Comparison of ENCODE assay signal across 1 cellular context in genomic region chr2:240298803-240299709, GRCh38.
TF ChIP-seq lines count a peak whose summit lies in the region.

No MANE protein-coding gene starts in this region.

TF ChIP-seq in IMR-90, 13 proteins besides CTCF, POLR2A, EP300 and RAD21 (continued from another document):
- TF ChIP-seq USF2 (IDR thresholded peaks at IDR 0.05; ENCODE audit: low read depth, low read length) (no peak), FOS (IDR thresholded peaks at IDR 0.05; ENCODE audit: low read depth, low read length) (no peak), ELK1 (IDR thresholded peaks at IDR 0.05; ENCODE audit: borderline replicate concordance, low read depth, low read length) (no peak), MAZ (IDR thresholded peaks at IDR 0.05; ENCODE audit: borderline replicate concordance, low read depth, low read length) (no peak)
